In the genomic region with DNA sequence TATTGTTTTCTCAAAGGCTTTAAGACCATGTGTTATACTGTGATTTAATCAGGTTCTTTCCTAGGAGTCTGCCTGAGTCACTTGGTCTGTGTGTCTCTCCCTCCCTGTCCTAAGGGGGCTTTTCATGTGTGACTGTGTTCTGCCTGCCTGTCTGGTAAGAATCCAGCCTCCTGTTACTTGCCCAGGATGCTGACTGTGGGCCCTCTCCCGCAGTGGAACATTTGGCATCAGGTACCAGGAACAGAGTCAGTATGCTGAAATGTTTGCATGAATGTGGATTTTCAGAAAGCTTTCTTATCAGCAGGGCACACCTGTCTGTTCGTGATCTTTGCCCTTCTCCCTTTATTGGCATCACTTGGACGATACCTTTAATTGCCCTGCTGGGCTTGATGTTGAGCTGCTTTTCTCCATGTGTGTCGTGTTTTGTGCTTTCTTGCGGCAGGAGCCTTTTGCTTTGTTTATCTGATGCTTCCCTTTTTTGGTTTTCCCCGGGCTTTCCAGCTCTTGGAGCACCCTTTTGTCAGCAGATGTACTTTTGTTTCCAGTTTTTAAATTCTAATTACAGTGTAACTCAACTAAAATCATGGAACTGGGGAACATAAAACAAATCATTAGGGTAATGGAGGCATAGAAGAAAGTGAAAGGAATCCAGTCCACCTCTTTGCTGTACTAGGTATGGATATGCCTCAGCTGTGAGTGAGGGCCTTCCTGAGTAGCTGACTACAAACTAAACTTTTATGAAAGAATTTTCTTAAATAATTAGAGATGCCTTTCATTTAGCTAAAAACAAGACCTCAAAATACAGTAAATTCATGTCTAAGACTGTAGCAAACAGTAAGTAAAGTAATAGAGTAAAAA, we compare ENCODE assay signal across 8 cellular contexts.
DNase-seq lines count a peak whose midpoint lies in the region; ATAC-seq and TF ChIP-seq lines count a peak whose summit lies in the region.

No MANE protein-coding gene starts in this region.

- no peaks in the 10 kb centered on the region for H3K27me3 ChIP-seq in neuronal stem cell (ENCODE audit: control insufficient read depth in 3 of 3, insufficient read depth in 3 of 3, low read depth in 1 of 3, low read length in 3 of 3)

- no CpG with 5 or more reads among the region's 6 CpGs for WGBS in neuronal stem cell (ENCODE audit: extremely low coverage in 2 of 2, insufficient read length in 2 of 2, insufficient replicate concordance in 1 of 2), 2 donors

- H3K79me1 ChIP-seq in neuronal stem cell (ENCODE audit: low read depth, low read length) = no peaks in the 10 kb centered on the region

- H2BK12ac ChIP-seq in neuronal stem cell (ENCODE audit: low read length) = no peak overlapping the region

- no peak overlapping the region for H3K4ac ChIP-seq in neuronal stem cell (ENCODE audit: low read length)

- peaks cover 10 to 14% of the 10 kb centered on the region in 2 donors for H3K4me1 Mint-ChIP-seq in effector memory CD8-positive, alpha-beta T cell (ENCODE audit: low read depth in 2 of 2)

- no peak overlapping the region for H2AFZ ChIP-seq in neuronal stem cell (ENCODE audit: low read length)

- H3K27ac ChIP-seq in neuronal stem cell (replicated peaks; ENCODE audit: low read length) = peak overlapping the region; percentile 26
- no peak overlapping the region for H3K27ac ChIP-seq in RWPE1

- H3K4me2 ChIP-seq in neuronal stem cell (ENCODE audit: insufficient read depth, low read length, poor library complexity, severe bottlenecking) = no peak overlapping the region

- no peak overlapping the region for H3K23ac ChIP-seq in neuronal stem cell (ENCODE audit: low read depth, low read length, poor library complexity)

- H3K4me1 ChIP-seq in neuronal stem cell (ENCODE audit: control insufficient read depth in 2 of 2, insufficient read depth in 1 of 2, low read depth in 1 of 2, low read length in 2 of 2) = peaks cover 3% of the 10 kb centered on the region in 2 donors

- H2BK5ac ChIP-seq in neuronal stem cell (ENCODE audit: low read length) = no peak overlapping the region

- no peak overlapping the region for H2BK120ac ChIP-seq in neuronal stem cell (ENCODE audit: low read depth, low read length)

- H3K9me3 Mint-ChIP-seq in effector memory CD8-positive, alpha-beta T cell = no peaks in the 10 kb centered on the region

- POLR2A ChIA-PET in RWPE1 (lab: Yijun Ruan, JAX; ENCODE audit: low non-redundant PET) = no interaction called here

- H3K18ac ChIP-seq in neuronal stem cell (ENCODE audit: low read length) = no peak overlapping the region

- TF ChIP-seq CTCF in RWPE1 (conservative IDR thresholded peaks at IDR 0.05; ENCODE audit: low read depth) = no peak

- no peak overlapping the region for H2AK5ac ChIP-seq in neuronal stem cell (ENCODE audit: low read depth, low read length)

- H3K36me3 Mint-ChIP-seq in effector memory CD8-positive, alpha-beta T cell (ENCODE audit: insufficient read depth) = peaks cover 15% of the 10 kb centered on the region

- H3K14ac ChIP-seq in neuronal stem cell (ENCODE audit: low read length) = no peak overlapping the region

- no peak overlapping the region for H4K91ac ChIP-seq in neuronal stem cell (ENCODE audit: low read depth, low read length, poor library complexity)

- no peak overlapping the region for H4K8ac ChIP-seq in neuronal stem cell (ENCODE audit: low read depth, low read length)

- H3K9me3 ChIP-seq in neuronal stem cell (replicated peaks in 1 of 2; ENCODE audit: control insufficient read depth in 2 of 2, insufficient read depth in 1 of 2, low read depth in 1 of 2, low read length in 2 of 2) = no peaks in the 10 kb centered on the region

- H3K27ac Mint-ChIP-seq in effector memory CD8-positive, alpha-beta T cell = peak overlapping the region; percentile 47 to 73

- DNase-seq in DMS79 treated with DMSO at 0.1 percent for 48 hours (lab: John Stamatoyannopoulos, UW) (peak; percentile 84), NCI-H2227 treated with DMSO at 0.1 percent for 48 hours (lab: John Stamatoyannopoulos, UW) (peak; percentile 6), neuronal stem cell (ENCODE audit: low spot score) (no peak), RWPE1 (ENCODE audit: low spot score) (no peak), kidney glomerular epithelial cell (lab: John Stamatoyannopoulos, UW) (no peak)
- DNase-seq in effector memory CD8-positive, alpha-beta T cell = no peak

- CTCF ChIA-PET in RWPE1 (lab: Yijun Ruan, JAX) = interaction anchor here (0.6 to 1.1 kb wide), 2 partner anchors 12 to 75 kb away, joined by 3 read pairs; no protein-coding TSS in a partner anchor

- no peak overlapping the region for H3K4me3 ChIP-seq in neuronal stem cell (ENCODE audit: low read length in 2 of 2)

- no peaks in the 10 kb centered on the region for H3K27me3 Mint-ChIP-seq in effector memory CD8-positive, alpha-beta T cell

- no peak for ATAC-seq in effector memory CD8-positive, alpha-beta T cell (replicated peaks)
- no peak for ATAC-seq in HG02678 (IDR thresholded peaks at IDR 0.05; ENCODE audit: unreplicated experiment)
- ATAC-seq in HG02885 (IDR thresholded peaks at IDR 0.05; ENCODE audit: poor library complexity, unreplicated experiment) = no peak

- H3K9ac ChIP-seq in neuronal stem cell (ENCODE audit: low read depth, low read length, poor library complexity) = no peak overlapping the region

- H2BK15ac ChIP-seq in neuronal stem cell (ENCODE audit: low read length) = no peak overlapping the region

- peaks cover 0 to 2% of the 10 kb centered on the region in 2 donors for H3K36me3 ChIP-seq in neuronal stem cell (replicated peaks in 1 of 2; ENCODE audit: control insufficient read depth in 2 of 2, insufficient read depth in 2 of 2, low read length in 2 of 2)

- no peak overlapping the region for H3K4me3 Mint-ChIP-seq in effector memory CD8-positive, alpha-beta T cell

Comparison
In these comparisons a context has a peak if more than half of its experiments do, and no peak if none do; other contexts are left out.
1. DNase-seq: peak in DMS79 treated with DMSO at 0.1 percent for 48 hours (single experiment) and NCI-H2227 treated with DMSO at 0.1 percent for 48 hours (single experiment); none in effector memory CD8-positive, alpha-beta T cell (0 of 3), neuronal stem cell (single experiment), RWPE1 (single experiment) and kidney glomerular epithelial cell (single experiment).